In genomic region chr12:43079481-43079880, GRCh38 we compare ENCODE assay signal across 1 cellular context.
TF ChIP-seq lines count a peak whose summit lies in the region.

No MANE protein-coding gene starts in this region.

TF ChIP-seq in A549, 52 proteins besides CTCF, POLR2A, EP300 and RAD21 (continued from another document):
- TF ChIP-seq CHD4 (IDR thresholded peaks at IDR 0.05; ENCODE audit: borderline replicate concordance) (no peak), JUN (IDR thresholded peaks at IDR 0.05) (no peak), BHLHE40 (IDR thresholded peaks at IDR 0.05; ENCODE audit: low read depth, low read length) (no peak), NR3C1 (IDR thresholded peaks at IDR 0.05) (no peak), CBX2 (IDR thresholded peaks at IDR 0.05; ENCODE audit: borderline replicate concordance, low read depth) (no peak), CHD2 (IDR thresholded peaks at IDR 0.05; ENCODE audit: low read length, partially characterized antibody) (no peak), MAZ (IDR thresholded peaks at IDR 0.05; ENCODE audit: borderline replicate concordance, low read depth, low read length) (no peak), HES2 (IDR thresholded peaks at IDR 0.05) (no peak), PBX3 (IDR thresholded peaks at IDR 0.05) (no peak), USF2 (IDR thresholded peaks at IDR 0.05) (no peak)
